11 cellular contexts compared by ENCODE assay signal in genomic region chr4:3059090-3059428, GRCh38. TPM values are rescaled to one million over a fixed set of nuclear protein-coding genes. Genes with fewer than 3 reads are reported as not detected.
A peak's percentile ranks its signal among the peaks of the same experiment; 100 is the strongest.
DNase-seq lines count a peak whose midpoint lies in the region; ATAC-seq, FAIRE-seq and TF ChIP-seq lines count a peak whose summit lies in the region.
"Had no signal": no experiment of that assay in that cellular context is flagged by ENCODE, and none has a peak within 500 bp of the region (broad histone marks: within the 10 kb centered on the region; RNA-seq: fewer than 3 reads in every experiment).

No MANE protein-coding gene starts in this region.

- no peak for TF ChIP-seq POLR2A in NB4 (IDR thresholded peaks at IDR 0.05; ENCODE audit: extremely low read depth, insufficient read length)

- FAIRE-seq in GM19239 (lab: Jason Lieb, UNC): peak; percentile 94

- H4K8ac ChIP-seq in mesendoderm (ENCODE audit: low read depth, low read length): no peak overlapping the region

- H3K36me3 Mint-ChIP-seq in stimulated activated memory B cell treated with anti-CD40 and anti-IgM and Interleukin-4, amounts not matched to agents 10 μg/mL and 1 μg/mL and 100 μg/mL, for 72 hours: peaks cover 40% of the 10 kb centered on the region
- H3K36me3 Mint-ChIP-seq in activated naive CD4-positive, alpha-beta T cell treated with anti-CD3 and anti-CD28 coated beads, Interleukin-2, amount 50 U/mL, for 72 hours: peaks cover 6 to 25% of the 10 kb centered on the region in 2 donors

- peaks cover 3% of the 10 kb centered on the region for H3K9me3 Mint-ChIP-seq in stimulated activated memory B cell treated with anti-CD40 and anti-IgM and Interleukin-4, amounts not matched to agents 10 μg/mL and 1 μg/mL and 100 μg/mL, for 72 hours
- H3K9me3 Mint-ChIP-seq in activated naive CD4-positive, alpha-beta T cell treated with anti-CD3 and anti-CD28 coated beads, Interleukin-2, amount 50 U/mL, for 72 hours: peaks cover 3 to 16% of the 10 kb centered on the region in 2 donors

- H3K27me3 ChIP-seq in mesendoderm (ENCODE audit: insufficient read depth, low read length, poor library complexity): no peaks in the 10 kb centered on the region
- H3K27me3 ChIP-seq: ascending aorta, MG63 had no signal

- peak overlapping the region; percentile 57 for H3K4me3 Mint-ChIP-seq in stimulated activated memory B cell treated with anti-CD40 and anti-IgM and Interleukin-4, amounts not matched to agents 10 μg/mL and 1 μg/mL and 100 μg/mL, for 72 hours

- DNase-seq in GM19239 (ENCODE audit: insufficient read length, low spot score) (no peak), NB4 (ENCODE audit: low read depth) (peak; percentile 86), mesendoderm (no peak), left lobe of liver (ENCODE audit: low spot score) (no peak)
- no peak for DNase-seq in activated naive CD4-positive, alpha-beta T cell treated with anti-CD3 and anti-CD28 coated beads, Interleukin-2, amount 50 U/mL, for 72 hours (ENCODE audit: low spot score in 2 of 2)
- DNase-seq: MG63, NCI-H774 had no signal

- no peak for TF ChIP-seq CTCF in NB4 (IDR thresholded peaks at IDR 0.05; ENCODE audit: low read depth, low read length)

- H3K56ac ChIP-seq in mesendoderm (ENCODE audit: low read length): no peak overlapping the region

- H3K4me2 ChIP-seq in mesendoderm (ENCODE audit: low read length): no peak overlapping the region

- H3K27me3 Mint-ChIP-seq in stimulated activated memory B cell treated with anti-CD40 and anti-IgM and Interleukin-4, amounts not matched to agents 10 μg/mL and 1 μg/mL and 100 μg/mL, for 72 hours: no peaks in the 10 kb centered on the region

- H3K4ac ChIP-seq in mesendoderm (ENCODE audit: low read depth, low read length): no peak overlapping the region

- ATAC-seq in HG02884 (IDR thresholded peaks at IDR 0.05; ENCODE audit: unreplicated experiment) (peak; percentile 72), left lobe of liver (no peak)
- ATAC-seq in stimulated activated memory B cell treated with anti-CD40 and anti-IgM and Interleukin-4, amounts not matched to agents 10 μg/mL and 1 μg/mL and 100 μg/mL, for 72 hours: peak; percentile 98
- ATAC-seq in activated naive CD4-positive, alpha-beta T cell treated with anti-CD3 and anti-CD28 coated beads, Interleukin-2, amount 50 U/mL, for 72 hours: no peak

- no peak overlapping the region for H2BK15ac ChIP-seq in mesendoderm (replicated peaks; ENCODE audit: low read depth)

- H3K36me3 ChIP-seq in mesendoderm (ENCODE audit: control insufficient read depth, insufficient read depth, low read length): no peaks in the 10 kb centered on the region
- H3K36me3 ChIP-seq: ascending aorta, MG63 had no signal

- no peak overlapping the region for H3K18ac ChIP-seq in mesendoderm (ENCODE audit: low read length)

- no peaks in the 10 kb centered on the region for H3K4me1 ChIP-seq in mesendoderm (ENCODE audit: control insufficient read depth, low read depth, low read length)
- H3K4me1 ChIP-seq: ascending aorta had no signal

- no peaks in the 10 kb centered on the region for H3K79me2 ChIP-seq in mesendoderm (ENCODE audit: control insufficient read depth, insufficient read depth, low read length)

- no peak overlapping the region for H3K9ac ChIP-seq in mesendoderm (ENCODE audit: low read length)

- H2AK5ac ChIP-seq in mesendoderm (ENCODE audit: low read length): no peak overlapping the region

- no CpG with 5 or more reads among the region's 5 CpGs for WGBS in mesendoderm (ENCODE audit: extremely low coverage, insufficient coverage, low lambda C conversion rate)

- no peak overlapping the region for H2BK5ac ChIP-seq in mesendoderm (ENCODE audit: low read length)

- no peak overlapping the region for H4K5ac ChIP-seq in mesendoderm (ENCODE audit: low read length)

- no peaks in the 10 kb centered on the region for H3K79me1 ChIP-seq in mesendoderm (ENCODE audit: low read length)

- H3K4me1 Mint-ChIP-seq in stimulated activated memory B cell treated with anti-CD40 and anti-IgM and Interleukin-4, amounts not matched to agents 10 μg/mL and 1 μg/mL and 100 μg/mL, for 72 hours: peaks cover 32% of the 10 kb centered on the region

- H3K27ac Mint-ChIP-seq in stimulated activated memory B cell treated with anti-CD40 and anti-IgM and Interleukin-4, amounts not matched to agents 10 μg/mL and 1 μg/mL and 100 μg/mL, for 72 hours: peak overlapping the region; percentile 93
- H3K27ac Mint-ChIP-seq in activated naive CD4-positive, alpha-beta T cell treated with anti-CD3 and anti-CD28 coated beads, Interleukin-2, amount 50 U/mL, for 72 hours: no peak overlapping the region

- H3K4me3 ChIP-seq in NB4 (ENCODE audit: low read depth, low read length) (no peak overlapping the region), mesendoderm (ENCODE audit: low read length) (no peak overlapping the region)
- H3K4me3 ChIP-seq: ascending aorta, MG63 had no signal

- no peak overlapping the region for H3K27ac ChIP-seq in mesendoderm (ENCODE audit: low read depth, low read length)
- H3K27ac ChIP-seq: ascending aorta had no signal

- no peak overlapping the region for H3K23ac ChIP-seq in mesendoderm (ENCODE audit: low read length)

- H2BK120ac ChIP-seq in mesendoderm (ENCODE audit: low read depth, low read length): no peak overlapping the region

RNA-seq across cellular contexts. Expression of gene HTT-AS, which starts 15.3 kb away (rescaled TPM):
- not detected for polyA plus RNA-seq in mesendoderm (2013, experiment 1 of 2)
- polyA plus RNA-seq in mesendoderm (2013, experiment 2 of 2): not detected
- total RNA-seq in left lobe of liver: not detected
- not detected for total RNA-seq in activated naive CD4-positive, alpha-beta T cell treated with anti-CD3 and anti-CD28 coated beads, Interleukin-2, amount 50 U/mL, for 72 hours
- total RNA-seq: ascending aorta; T-helper 2 cell treated with Interferon-gamma antibody and Interleukin-4, amounts not matched to agents 100 ng/mL and 5 ng/mL, for 36 hours had no signal

RNA-seq across cellular contexts. Expression of gene HTT, which starts 15.4 kb away (rescaled TPM):
- 24.0 TPM for polyA plus RNA-seq in mesendoderm (2013, experiment 1 of 2)
- 23.6 TPM for polyA plus RNA-seq in mesendoderm (2013, experiment 2 of 2)
- total RNA-seq in left lobe of liver: 25.1 TPM
- 100 to 1,000 TPM in 1 of 2 donors, 10 to 100 TPM in 1; 77.8 to 121 TPM for total RNA-seq in activated naive CD4-positive, alpha-beta T cell treated with anti-CD3 and anti-CD28 coated beads, Interleukin-2, amount 50 U/mL, for 72 hours

Comparison
In these comparisons a context has a peak if more than half of its experiments do, and no peak if none do; other contexts are left out.
1. ATAC-seq: peak in HG02884 (single experiment) and stimulated activated memory B cell treated with anti-CD40 and anti-IgM and Interleukin-4, amounts not matched to agents 10 μg/mL and 1 μg/mL and 100 μg/mL, for 72 hours (single experiment); none in left lobe of liver (single experiment) and activated naive CD4-positive, alpha-beta T cell treated with anti-CD3 and anti-CD28 coated beads, Interleukin-2, amount 50 U/mL, for 72 hours (0 of 2).